In the genomic region with DNA sequence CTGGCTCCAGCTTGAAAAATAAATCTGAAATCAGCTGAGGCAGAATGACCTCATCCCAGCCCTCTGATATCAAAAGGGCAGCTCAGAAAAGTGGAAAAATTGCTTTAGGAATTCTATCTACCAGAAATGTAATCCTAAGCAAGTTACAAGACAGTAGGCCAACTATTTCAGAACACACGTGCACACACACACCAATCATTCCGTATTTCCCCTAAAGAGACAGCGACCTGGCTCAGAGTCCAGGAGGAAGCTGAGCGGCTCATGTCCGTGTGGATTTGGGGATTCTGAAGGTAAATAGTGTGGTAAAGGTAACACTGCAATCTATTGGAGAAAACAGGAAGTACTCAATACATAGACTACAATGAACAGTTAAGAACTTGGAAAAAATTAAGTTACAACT, we compare ENCODE assay signal across 8 cellular contexts.
"Had no signal": no experiment of that assay in that cellular context is flagged by ENCODE, and none has a peak within 500 bp of the region (broad histone marks: within the 10 kb centered on the region; RNA-seq: fewer than 3 reads in every experiment).

No MANE protein-coding gene starts in this region.

- H3K4me1 Mint-ChIP-seq: GM23338, H9 had no signal

- ATAC-seq: GM23338, K562 had no signal

- FAIRE-seq: H1, H54, K562 had no signal

- H3K27ac ChIP-seq: HL-60 had no signal

- DNase-seq: H9, HCEC 1CT, IMR-90 had no signal

- H3K4me3 Mint-ChIP-seq: GM23338, H9 had no signal

- H3K4me3 ChIP-seq: GM23338, K562 had no signal
